ENCODE assay signal across 10 cellular contexts in the genomic region with DNA sequence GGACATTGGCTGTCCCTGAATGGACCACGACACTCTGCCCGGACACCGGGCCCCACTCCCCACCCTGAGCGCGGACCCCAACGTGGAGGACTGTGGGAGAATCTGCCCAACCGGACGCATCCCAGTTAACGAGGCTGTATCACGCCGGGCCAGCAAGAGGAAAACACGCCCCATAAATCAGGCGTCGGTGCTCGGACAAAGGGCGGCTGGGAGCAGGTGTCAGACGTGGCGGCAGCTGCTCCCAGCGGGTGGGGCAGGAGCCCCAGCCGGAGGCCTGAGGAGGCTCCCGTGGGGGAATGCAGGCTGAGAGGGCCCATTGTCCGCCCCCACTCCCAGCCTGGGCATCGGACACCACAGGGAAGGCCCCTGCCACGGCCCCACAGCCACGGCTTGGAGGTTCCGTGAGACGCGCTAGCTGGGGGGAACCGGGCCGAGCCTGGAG. TPM values are rescaled to one million over a fixed set of nuclear protein-coding genes. Genes with fewer than 3 reads are reported as not detected.
A peak's percentile ranks its signal among the peaks of the same experiment; 100 is the strongest.
DNase-seq lines count a peak whose midpoint lies in the region; ATAC-seq lines count a peak whose summit lies in the region.
"Had no signal": no experiment of that assay in that cellular context is flagged by ENCODE, and none has a peak within 500 bp of the region (broad histone marks: within the 10 kb centered on the region; RNA-seq: fewer than 3 reads in every experiment).

No MANE protein-coding gene starts in this region.

- no peak overlapping the region for H3K4me2 ChIP-seq in Karpas-422 (ENCODE audit: low read depth, low read length, poor library complexity, severe bottlenecking)

- H3K9me2 ChIP-seq in Karpas-422 (replicated peaks; ENCODE audit: insufficient read depth, low read length): no peaks in the 10 kb centered on the region

- no peaks in the 10 kb centered on the region for H3K36me3 ChIP-seq in Karpas-422 (ENCODE audit: insufficient read depth, low read length)

- no peaks in the 10 kb centered on the region for H3K4me1 ChIP-seq in Karpas-422 (ENCODE audit: low read length)

- peak; percentile 59 for DNase-seq in ELF-1 (ENCODE audit: low read depth, low spot score)
- DNase-seq in NCI-H510A (lab: John Stamatoyannopoulos, UW): peak; percentile 51
- DNase-seq in head of caudate nucleus: peak; percentile 72 to 94 (median 86)
- peak; percentile 90 for DNase-seq in putamen (ENCODE audit: low spot score)
- no peak for DNase-seq in Karpas-422
- DNase-seq in activated naive CD4-positive, alpha-beta T cell treated with anti-CD3 and anti-CD28 coated beads, Interleukin-2, amount 50 U/mL, for 16 hours: no peak
- no peak for DNase-seq in GM19240 (ENCODE audit: insufficient read length, low spot score)
- DNase-seq: activated CD4-positive, CD25-positive, alpha-beta regulatory T cell treated with anti-CD3 and anti-CD28 coated beads, Interleukin-2, amount 50 U/mL, for 72 hours had no signal

- H3K27me3 ChIP-seq in Karpas-422 (ENCODE audit: low read length): no peaks in the 10 kb centered on the region

- H3K79me2 ChIP-seq in Karpas-422 (ENCODE audit: low read length): no peaks in the 10 kb centered on the region

- intact Hi-C loops in head of caudate nucleus (cut with DNase I): loop anchor here (2.0 kb wide), 1 partner anchor 18 kb away; no protein-coding TSS in a partner anchor

- peaks cover 15% of the 10 kb centered on the region; the same call in 1 of the 2 replicates for H4K20me1 ChIP-seq in Karpas-422 (ENCODE audit: insufficient read depth, low read depth, low read length)

- H2AFZ ChIP-seq in Karpas-422 (ENCODE audit: low read length): no peak overlapping the region

- H3K9me3 ChIP-seq in Karpas-422 (ENCODE audit: low read length): no peaks in the 10 kb centered on the region

- no peak overlapping the region for H3K27ac ChIP-seq in Karpas-422 (ENCODE audit: low read length)

- H3K4me3 ChIP-seq in Karpas-422 (ENCODE audit: low read length): no peak overlapping the region

- H3K9ac ChIP-seq in Karpas-422 (ENCODE audit: low read length): no peak overlapping the region

- no peak for ATAC-seq in GM19455 (IDR thresholded peaks at IDR 0.05; ENCODE audit: unreplicated experiment)
- ATAC-seq: stimulated activated effector memory CD8-positive, alpha-beta T cell treated with anti-CD3 and anti-CD28 coated beads, Interleukin-12 subunit alpha, Interleukin-12 subunit beta, amount 100 ng/mL, for 72 hours had no signal

RNA-seq across cellular contexts. Expression of gene NOTCH1, which starts 19.2 kb away (rescaled TPM):
- 4.3 and 15.0 TPM in 2 replicates for total RNA-seq in Karpas-422 (2014; rRNA removed; shearing (Covaris generic); ENCODE audit: low replicate concordance)

RNA-seq across cellular contexts. Expression of gene SEC16A, which starts 43.8 kb away (rescaled TPM):
- total RNA-seq in Karpas-422 (2014; rRNA removed; shearing (Covaris generic); ENCODE audit: low replicate concordance): 21.5 and 26.6 TPM in 2 replicates

Comparison
In these comparisons a context has a peak if more than half of its experiments do, and no peak if none do; other contexts are left out.
1. DNase-seq: peak in ELF-1 (single experiment), NCI-H510A (single experiment), head of caudate nucleus (42 of 42) and putamen (single experiment); none in Karpas-422 (single experiment), activated naive CD4-positive, alpha-beta T cell treated with anti-CD3 and anti-CD28 coated beads, Interleukin-2, amount 50 U/mL, for 16 hours (single experiment) and GM19240 (single experiment).